Comparison of ENCODE assay signal across 20 cellular contexts in the genomic region with DNA sequence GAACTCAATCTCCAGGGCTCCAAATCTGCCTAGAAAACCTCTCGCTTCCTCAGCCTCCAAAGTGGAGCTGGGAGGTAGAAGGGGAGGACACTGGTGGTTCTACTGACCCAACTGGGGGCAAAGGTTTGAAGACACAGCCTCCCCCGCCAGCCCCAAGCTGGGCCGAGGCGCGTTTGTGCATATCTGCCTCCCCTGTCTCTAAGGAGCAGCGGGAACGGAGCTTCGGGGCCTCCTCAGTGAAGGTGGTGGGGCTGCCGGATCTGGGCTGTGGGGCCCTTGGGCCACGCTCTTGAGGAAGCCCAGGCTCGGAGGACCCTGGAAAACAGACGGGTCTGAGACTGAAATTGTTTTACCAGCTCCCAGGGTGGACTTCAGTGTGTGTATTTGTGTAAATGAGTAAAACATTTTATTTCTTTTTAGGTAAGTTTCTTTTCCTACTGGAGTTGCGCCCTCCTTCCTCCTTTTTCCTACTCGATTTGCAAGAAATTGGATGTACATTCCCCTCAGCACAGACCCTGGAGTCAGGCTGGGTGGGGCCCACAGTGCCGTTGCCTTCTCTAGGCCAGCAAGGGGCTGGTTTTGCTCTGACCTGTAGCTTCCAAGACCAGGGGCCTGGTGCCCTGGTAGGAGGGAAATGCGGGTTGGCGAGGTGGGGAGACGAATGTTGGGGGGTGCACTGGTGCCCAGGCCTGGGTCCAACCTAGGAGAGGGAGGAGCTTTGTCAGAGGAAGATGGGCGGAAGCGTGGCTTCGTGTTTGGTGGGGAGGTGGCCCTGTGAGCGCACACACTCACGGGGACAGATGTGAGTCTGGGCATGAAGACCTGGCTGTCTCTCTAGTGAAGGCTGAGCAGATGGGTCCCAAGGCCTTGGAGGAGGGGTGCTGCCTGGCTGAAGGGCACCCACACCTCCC. TPM values are rescaled to one million over a fixed set of nuclear protein-coding genes. Genes with fewer than 3 reads are reported as not detected.
A peak's percentile ranks its signal among the peaks of the same experiment; 100 is the strongest.
DNase-seq lines count a peak whose midpoint lies in the region; ATAC-seq and TF ChIP-seq lines count a peak whose summit lies in the region.
"Had no signal": no experiment of that assay in that cellular context is flagged by ENCODE, and none has a peak within 500 bp of the region (broad histone marks: within the 10 kb centered on the region; RNA-seq: fewer than 3 reads in every experiment).

No MANE protein-coding gene starts in this region.

- TF ChIP-seq POLR2A in vagina (IDR thresholded peaks at IDR 0.05) = no peak

- H3K4me3 ChIP-seq in colonic mucosa = no peak overlapping the region
- no peak overlapping the region for H3K4me3 ChIP-seq in vagina

- no peaks in the 10 kb centered on the region for H3K36me3 Mint-ChIP-seq in activated CD4-positive, alpha-beta T cell treated with anti-CD3 and anti-CD28 coated beads for 36 hours (ENCODE audit: low read depth)
- H3K36me3 Mint-ChIP-seq: activated naive CD8-positive, alpha-beta T cell; CD8-positive, alpha-beta memory T cell had no signal

- DNase-seq in stimulated activated CD4-positive, alpha-beta T cell treated with anti-CD3 and anti-CD28 coated beads, Interleukin-4, amount 100 ng/mL, for 24 hours = peak; percentile 1
- DNase-seq in stimulated activated CD4-positive, alpha-beta T cell treated with anti-CD3 and anti-CD28 coated beads, Interleukin-1b, Interleukin-23, amount 100 ng/mL, for 48 hours = no peak
- DNase-seq in colonic mucosa (peak; percentile 17), mucosa of gallbladder (ENCODE audit: low spot score) (peak; percentile 9), vagina (ENCODE audit: extremely low spot score in 2 of 2) (peak; percentile 69 to 79)
- no peak for DNase-seq in activated CD4-positive, alpha-beta T cell treated with anti-CD3 and anti-CD28 coated beads for 36 hours
- DNase-seq in stimulated activated naive CD4-positive, alpha-beta T cell treated with Interleukin-2 at 50 U/mL for 16 hours (lab: John Stamatoyannopoulos, UW) = no peak
- DNase-seq: activated CD4-positive, alpha-beta T cell treated with anti-CD3 and anti-CD28 coated beads for 1 hour; CD8-positive, alpha-beta memory T cell; erythroblast; IMR-90; NCI-H1930; NCI-H510A treated with DMSO at 0.1 percent for 48 hours; retina; stimulated activated CD4-positive, alpha-beta T cell treated with anti-CD3 and anti-CD28 coated beads, Interleukin-15, amount 100 ng/mL, for 24 hours had no signal

- H3K4me1 ChIP-seq in colonic mucosa (no peaks in the 10 kb centered on the region), vagina (no peaks in the 10 kb centered on the region)

- peaks cover 2% of the 10 kb centered on the region for H3K27me3 Mint-ChIP-seq in activated CD4-positive, alpha-beta T cell treated with anti-CD3 and anti-CD28 coated beads for 36 hours

- no peak overlapping the region for H3K27ac Mint-ChIP-seq in activated CD4-positive, alpha-beta T cell treated with anti-CD3 and anti-CD28 coated beads for 36 hours
- H3K27ac Mint-ChIP-seq: activated naive CD8-positive, alpha-beta T cell; CD8-positive, alpha-beta memory T cell; dendritic cell treated with granulocyte-macrophage colony-stimulating factor and Interleukin-4, amounts not matched to agents 40 ng/mL and 50 ng/mL, for 4 days; nephron; T-helper 2 cell treated with Interferon-gamma antibody and Interleukin-4, amounts not matched to agents 5 μg/mL and 100 μg/mL, for 36 hours had no signal

- TF ChIP-seq CTCF in colonic mucosa (IDR thresholded peaks at IDR 0.05) (no peak), vagina (IDR thresholded peaks at IDR 0.05) (no peak)

- H3K9me3 Mint-ChIP-seq in activated CD4-positive, alpha-beta T cell treated with anti-CD3 and anti-CD28 coated beads for 36 hours (ENCODE audit: low read depth) = no peaks in the 10 kb centered on the region
- H3K9me3 Mint-ChIP-seq: CD8-positive, alpha-beta memory T cell; dendritic cell treated with granulocyte-macrophage colony-stimulating factor and Interleukin-4, amounts not matched to agents 40 ng/mL and 50 ng/mL, for 4 days; nephron; T-helper 2 cell treated with Interferon-gamma antibody and Interleukin-4, amounts not matched to agents 5 μg/mL and 100 μg/mL, for 36 hours had no signal

- ATAC-seq in activated CD4-positive, alpha-beta T cell treated with anti-CD3 and anti-CD28 coated beads for 36 hours = no peak
- ATAC-seq in HG03175 (IDR thresholded peaks at IDR 0.05; ENCODE audit: unreplicated experiment) = no peak

- H3K27me3 ChIP-seq in colonic mucosa (no peaks in the 10 kb centered on the region), vagina (no peaks in the 10 kb centered on the region)

- H3K4me3 Mint-ChIP-seq in activated CD4-positive, alpha-beta T cell treated with anti-CD3 and anti-CD28 coated beads for 36 hours = no peak overlapping the region
- H3K4me3 Mint-ChIP-seq: activated naive CD8-positive, alpha-beta T cell; CD8-positive, alpha-beta memory T cell; dendritic cell treated with granulocyte-macrophage colony-stimulating factor and Interleukin-4, amounts not matched to agents 40 ng/mL and 50 ng/mL, for 4 days; T-helper 2 cell treated with Interferon-gamma antibody and Interleukin-4, amounts not matched to agents 5 μg/mL and 100 μg/mL, for 36 hours had no signal

- H3K36me3 ChIP-seq in colonic mucosa (peaks cover 4% of the 10 kb centered on the region), vagina (no peaks in the 10 kb centered on the region)

- H3K27ac ChIP-seq in colonic mucosa (no peak overlapping the region), vagina (no peak overlapping the region)

- no peak overlapping the region for H3K9ac ChIP-seq in colonic mucosa (ENCODE audit: low read depth in 2 of 2, low read length in 2 of 2)

- H3K9me3 ChIP-seq in colonic mucosa (no peaks in the 10 kb centered on the region), vagina (no peaks in the 10 kb centered on the region)

- intact Hi-C loops in colonic mucosa (cut with DNase I) = loop anchor here (5.0 to 10.0 kb wide), 2 partner anchors 217 to 705 kb away; a partner anchor contains a TSS
- intact Hi-C loops in vagina (cut with DNase I) = loop anchor here (10.0 kb wide), 1 partner anchor 215 kb away; a partner anchor contains a TSS
- intact Hi-C loops in activated CD4-positive, alpha-beta T cell treated with anti-CD3 and anti-CD28 coated beads for 36 hours (cut with DNase I, micrococcal nuclease) = loop anchor here in 1 of 2 experiments (5.0 kb wide), 1 partner anchor 202 kb away; no protein-coding TSS in a partner anchor

- CTCF ChIA-PET in activated CD4-positive, alpha-beta T cell treated with anti-CD3 and anti-CD28 coated beads for 36 hours (lab: Charles Lee) = interaction anchor here (0.6 to 1.1 kb wide), 4 partner anchors 12 to 78 kb away, joined by 3 read pairs; no protein-coding TSS in a partner anchor

- POLR2A ChIA-PET in activated CD4-positive, alpha-beta T cell treated with anti-CD3 and anti-CD28 coated beads for 36 hours (lab: Charles Lee) = no interaction called here

- no peaks in the 10 kb centered on the region for H3K4me1 Mint-ChIP-seq in activated CD4-positive, alpha-beta T cell treated with anti-CD3 and anti-CD28 coated beads for 36 hours

RNA-seq across cellular contexts. Expression of a gene that starts 50.6 kb away (rescaled TPM):
- total RNA-seq in colonic mucosa (100 to 1,000 TPM; 537 to 604 TPM), mucosa of gallbladder (193 TPM), vagina (43.2 TPM)
- not detected for total RNA-seq in activated CD4-positive, alpha-beta T cell treated with anti-CD3 and anti-CD28 coated beads for 36 hours
- total RNA-seq: IMR-90 had no signal

Comparison
In these comparisons a context has a peak if more than half of its experiments do, and no peak if none do; other contexts are left out.
1. DNase-seq: peak in stimulated activated CD4-positive, alpha-beta T cell treated with anti-CD3 and anti-CD28 coated beads, Interleukin-4, amount 100 ng/mL, for 24 hours (single experiment), colonic mucosa (single experiment), mucosa of gallbladder (single experiment) and vagina (2 of 2); none in stimulated activated CD4-positive, alpha-beta T cell treated with anti-CD3 and anti-CD28 coated beads, Interleukin-1b, Interleukin-23, amount 100 ng/mL, for 48 hours (single experiment), activated CD4-positive, alpha-beta T cell treated with anti-CD3 and anti-CD28 coated beads for 36 hours (single experiment) and stimulated activated naive CD4-positive, alpha-beta T cell treated with Interleukin-2 at 50 U/mL for 16 hours (single experiment).
2. RNA of a gene that starts 50.6 kb away (total RNA-seq): 537 to 604 TPM in colonic mucosa, 193 TPM in mucosa of gallbladder (single experiment) and 43.2 TPM in vagina (single experiment); not detected in activated CD4-positive, alpha-beta T cell treated with anti-CD3 and anti-CD28 coated beads for 36 hours; every median in the first group is over 10 times any median in the second.